Comparison of ENCODE assay signal across 1 cellular context in the genomic region with DNA sequence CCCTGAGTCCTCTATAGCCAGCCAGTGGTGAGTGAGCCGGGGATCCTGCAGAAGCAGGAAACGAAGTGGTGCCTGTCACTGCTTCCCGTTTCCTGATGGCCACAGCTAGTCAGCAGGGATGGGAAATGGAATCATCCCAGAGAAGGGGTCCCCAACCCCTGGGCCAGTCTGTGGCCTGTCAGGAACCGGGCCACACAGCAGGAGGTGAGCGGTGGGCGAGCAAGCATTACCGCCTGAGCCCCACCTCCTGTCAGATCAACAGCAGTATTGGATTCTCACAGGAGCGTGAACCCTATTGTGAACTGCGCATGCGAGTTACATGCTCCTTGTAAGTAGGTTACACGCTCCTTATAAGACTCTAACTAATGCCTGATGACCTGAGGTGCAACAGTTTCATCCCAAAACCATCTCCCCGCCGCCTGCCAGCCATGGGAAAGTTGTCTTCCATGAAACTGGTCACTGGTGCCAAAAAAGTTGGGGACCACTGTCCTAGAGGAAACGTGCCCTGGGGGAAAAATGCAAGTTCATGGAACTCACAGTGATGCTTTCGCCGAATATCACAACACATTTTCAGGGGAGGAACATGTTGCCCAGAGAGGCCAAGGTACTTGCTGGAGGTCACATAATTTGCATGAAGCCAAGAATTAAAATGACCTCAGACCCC.
TF ChIP-seq lines count a peak whose summit lies in the region.

No MANE protein-coding gene starts in this region.

TF ChIP-seq in GM12878, 131 proteins besides CTCF, POLR2A, EP300 and RAD21:
- TF ChIP-seq RCOR1 (conservative IDR thresholded peaks at IDR 0.05; ENCODE audit: low read depth, low read length) (no peak), MYB (IDR thresholded peaks at IDR 0.05; ENCODE audit: borderline replicate concordance, low read depth, low read length) (no peak), TBL1XR1 (IDR thresholded peaks at IDR 0.05; ENCODE audit: low read depth, low read length) (no peak), ZNF622 (IDR thresholded peaks at IDR 0.05) (no peak), ZNF384 (IDR thresholded peaks at IDR 0.05; ENCODE audit: borderline replicate concordance, low read depth, low read length) (no peak), STAT3 (IDR thresholded peaks at IDR 0.05; ENCODE audit: low read depth, low read length) (no peak), IKZF1 (conservative IDR thresholded peaks at IDR 0.05) (peak; percentile 31; the same call in 1 of the 2 replicates), POLR2AphosphoS5 (IDR thresholded peaks at IDR 0.05; ENCODE audit: low read length) (no peak), DPF2 (IDR thresholded peaks at IDR 0.05) (0 out of 2 replicates have a peak, but pooled peaks have one; percentile 13), POLR2AphosphoS2 (IDR thresholded peaks at IDR 0.05; ENCODE audit: low read depth, low read length) (no peak), TAF1 (IDR thresholded peaks at IDR 0.05; ENCODE audit: borderline replicate concordance, low read depth, low read length) (no peak), FOXM1 (IDR thresholded peaks at IDR 0.05; ENCODE audit: low read depth, low read length) (no peak)
- TF ChIP-seq, protein P1, sequence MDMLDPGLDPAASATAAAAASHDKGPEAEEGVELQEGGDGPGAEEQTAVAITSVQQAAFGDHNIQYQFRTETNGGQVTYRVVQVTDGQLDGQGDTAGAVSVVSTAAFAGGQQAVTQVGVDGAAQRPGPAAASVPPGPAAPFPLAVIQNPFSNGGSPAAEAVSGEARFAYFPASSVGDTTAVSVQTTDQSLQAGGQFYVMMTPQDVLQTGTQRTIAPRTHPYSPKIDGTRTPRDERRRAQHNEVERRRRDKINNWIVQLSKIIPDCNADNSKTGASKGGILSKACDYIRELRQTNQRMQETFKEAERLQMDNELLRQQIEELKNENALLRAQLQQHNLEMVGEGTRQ (IDR thresholded peaks at IDR 0.05; ENCODE audit: borderline replicate concordance, low read depth, low read length) = no peak
- TF ChIP-seq, protein P2, sequence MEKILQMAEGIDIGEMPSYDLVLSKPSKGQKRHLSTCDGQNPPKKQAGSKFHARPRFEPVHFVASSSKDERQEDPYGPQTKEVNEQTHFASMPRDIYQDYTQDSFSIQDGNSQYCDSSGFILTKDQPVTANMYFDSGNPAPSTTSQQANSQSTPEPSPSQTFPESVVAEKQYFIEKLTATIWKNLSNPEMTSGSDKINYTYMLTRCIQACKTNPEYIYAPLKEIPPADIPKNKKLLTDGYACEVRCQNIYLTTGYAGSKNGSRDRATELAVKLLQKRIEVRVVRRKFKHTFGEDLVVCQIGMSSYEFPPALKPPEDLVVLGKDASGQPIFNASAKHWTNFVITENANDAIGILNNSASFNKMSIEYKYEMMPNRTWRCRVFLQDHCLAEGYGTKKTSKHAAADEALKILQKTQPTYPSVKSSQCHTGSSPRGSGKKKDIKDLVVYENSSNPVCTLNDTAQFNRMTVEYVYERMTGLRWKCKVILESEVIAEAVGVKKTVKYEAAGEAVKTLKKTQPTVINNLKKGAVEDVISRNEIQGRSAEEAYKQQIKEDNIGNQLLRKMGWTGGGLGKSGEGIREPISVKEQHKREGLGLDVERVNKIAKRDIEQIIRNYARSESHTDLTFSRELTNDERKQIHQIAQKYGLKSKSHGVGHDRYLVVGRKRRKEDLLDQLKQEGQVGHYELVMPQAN (conservative IDR thresholded peaks at IDR 0.05) = no peak
TF ChIP-seq in GM12878: peak in this region for 2.
